ENCODE assay signal across 2 cellular contexts in the genomic region with DNA sequence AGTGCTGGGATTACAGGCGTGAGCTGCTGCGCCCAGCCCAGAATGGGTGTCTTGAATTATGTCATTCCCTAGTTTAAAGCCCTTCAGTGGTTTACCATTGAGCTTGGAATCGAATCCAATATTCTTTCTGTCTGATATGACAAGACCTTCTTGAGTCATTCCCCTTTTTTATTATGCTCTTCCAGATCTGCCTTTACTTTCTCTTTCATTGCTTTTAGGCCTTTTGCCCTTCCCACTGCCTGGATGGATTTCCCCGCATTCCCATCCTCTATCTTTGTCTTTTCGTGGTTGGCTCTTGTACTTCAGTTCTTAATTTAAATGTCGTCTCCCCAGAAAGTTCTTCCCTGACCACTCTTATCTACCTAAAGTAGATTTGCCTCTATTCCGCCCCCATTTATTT.
TF ChIP-seq lines count a peak whose summit lies in the region.

No MANE protein-coding gene starts in this region.

TF ChIP-seq in SK-N-SH, 30 proteins besides CTCF, POLR2A, EP300 and RAD21 (continued from another document):
- TF ChIP-seq, protein P1, sequence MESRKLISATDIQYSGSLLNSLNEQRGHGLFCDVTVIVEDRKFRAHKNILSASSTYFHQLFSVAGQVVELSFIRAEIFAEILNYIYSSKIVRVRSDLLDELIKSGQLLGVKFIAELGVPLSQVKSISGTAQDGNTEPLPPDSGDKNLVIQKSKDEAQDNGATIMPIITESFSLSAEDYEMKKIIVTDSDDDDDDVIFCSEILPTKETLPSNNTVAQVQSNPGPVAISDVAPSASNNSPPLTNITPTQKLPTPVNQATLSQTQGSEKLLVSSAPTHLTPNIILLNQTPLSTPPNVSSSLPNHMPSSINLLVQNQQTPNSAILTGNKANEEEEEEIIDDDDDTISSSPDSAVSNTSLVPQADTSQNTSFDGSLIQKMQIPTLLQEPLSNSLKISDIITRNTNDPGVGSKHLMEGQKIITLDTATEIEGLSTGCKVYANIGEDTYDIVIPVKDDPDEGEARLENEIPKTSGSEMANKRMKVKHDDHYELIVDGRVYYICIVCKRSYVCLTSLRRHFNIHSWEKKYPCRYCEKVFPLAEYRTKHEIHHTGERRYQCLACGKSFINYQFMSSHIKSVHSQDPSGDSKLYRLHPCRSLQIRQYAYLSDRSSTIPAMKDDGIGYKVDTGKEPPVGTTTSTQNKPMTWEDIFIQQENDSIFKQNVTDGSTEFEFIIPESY (IDR thresholded peaks at IDR 0.05; ENCODE audit: borderline replicate concordance, low read depth), result no peak

TF ChIP-seq in SK-N-SH treated with all-trans-retinoic acid at 6 μM for 48 hours, 23 proteins besides CTCF, POLR2A, EP300 and RAD21 (continued from another document):
- TF ChIP-seq, protein P2, sequence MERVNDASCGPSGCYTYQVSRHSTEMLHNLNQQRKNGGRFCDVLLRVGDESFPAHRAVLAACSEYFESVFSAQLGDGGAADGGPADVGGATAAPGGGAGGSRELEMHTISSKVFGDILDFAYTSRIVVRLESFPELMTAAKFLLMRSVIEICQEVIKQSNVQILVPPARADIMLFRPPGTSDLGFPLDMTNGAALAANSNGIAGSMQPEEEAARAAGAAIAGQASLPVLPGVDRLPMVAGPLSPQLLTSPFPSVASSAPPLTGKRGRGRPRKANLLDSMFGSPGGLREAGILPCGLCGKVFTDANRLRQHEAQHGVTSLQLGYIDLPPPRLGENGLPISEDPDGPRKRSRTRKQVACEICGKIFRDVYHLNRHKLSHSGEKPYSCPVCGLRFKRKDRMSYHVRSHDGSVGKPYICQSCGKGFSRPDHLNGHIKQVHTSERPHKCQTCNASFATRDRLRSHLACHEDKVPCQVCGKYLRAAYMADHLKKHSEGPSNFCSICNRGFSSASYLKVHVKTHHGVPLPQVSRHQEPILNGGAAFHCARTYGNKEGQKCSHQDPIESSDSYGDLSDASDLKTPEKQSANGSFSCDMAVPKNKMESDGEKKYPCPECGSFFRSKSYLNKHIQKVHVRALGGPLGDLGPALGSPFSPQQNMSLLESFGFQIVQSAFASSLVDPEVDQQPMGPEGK (CRISPR knock-in tag; IDR thresholded peaks at IDR 0.05; ENCODE audit: borderline replicate concordance), result no peak
